23 cellular contexts compared by ENCODE assay signal in genomic region chr6:55704421-55704820, GRCh38.
DNase-seq lines count a peak whose midpoint lies in the region; ATAC-seq, FAIRE-seq and TF ChIP-seq lines count a peak whose summit lies in the region.
"Had no signal": no experiment of that assay in that cellular context is flagged by ENCODE, and none has a peak within 500 bp of the region (broad histone marks: within the 10 kb centered on the region; RNA-seq: fewer than 3 reads in every experiment).

No MANE protein-coding gene starts in this region.

- no peak for FAIRE-seq in small intestine (lab: Jason Lieb, UNC)
- FAIRE-seq: islet of Langerhans had no signal

- 75 to 83% (median 81%) methylated on average over 1 of the region's 1 CpG for WGBS in small intestine, 3 donors

- in situ Hi-C loops in brain microvascular endothelial cell (cut with HindIII; ENCODE audit: low pct_ligation_motif_present, low sequenced_read_pairs) = no loop called here

- H3K9me3 ChIP-seq in small intestine (ENCODE audit: control insufficient read depth, low read depth) = no peaks in the 10 kb centered on the region

- H3K27ac ChIP-seq in small intestine (ENCODE audit: low read depth in 1 of 2, low read length in 1 of 2) = no peak overlapping the region
- no peak overlapping the region for H3K27ac ChIP-seq in brain microvascular endothelial cell
- H3K27ac ChIP-seq: 22Rv1, HL-60, neural progenitor cell had no signal

- no peaks in the 10 kb centered on the region for H3K27me3 ChIP-seq in small intestine (ENCODE audit: control insufficient read depth in 2 of 2, insufficient read depth in 2 of 2, low read length in 2 of 2)
- no peaks in the 10 kb centered on the region for H3K27me3 ChIP-seq in brain microvascular endothelial cell (replicated peaks)
- H3K27me3 ChIP-seq: neural progenitor cell had no signal

- no peak overlapping the region for H3K4me3 ChIP-seq in fibroblast of the aortic adventitia (ENCODE audit: low read depth, low read length)
- no peak overlapping the region for H3K4me3 ChIP-seq in small intestine (ENCODE audit: low read depth in 1 of 2, low read length in 2 of 2)
- no peak overlapping the region for H3K4me3 ChIP-seq in brain microvascular endothelial cell (ENCODE audit: low read depth, low read length)
- H3K4me3 ChIP-seq: neural progenitor cell had no signal

- TF ChIP-seq CTCF in fibroblast of the aortic adventitia (IDR thresholded peaks at IDR 0.05; ENCODE audit: insufficient read depth, low read length) (no peak), brain microvascular endothelial cell (IDR thresholded peaks at IDR 0.05; ENCODE audit: low read depth, low read length, missing control alignments) (no peak)

- H3K4me1 ChIP-seq in small intestine (ENCODE audit: control insufficient read depth in 2 of 2, insufficient read depth in 1 of 2, low read depth in 1 of 2, low read length in 1 of 2) = no peaks in the 10 kb centered on the region

- ATAC-seq in GM19328 (IDR thresholded peaks at IDR 0.05; ENCODE audit: unreplicated experiment) = no peak
- ATAC-seq: sciatic nerve had no signal

- no peaks in the 10 kb centered on the region for H3K36me3 ChIP-seq in small intestine (ENCODE audit: control insufficient read depth in 2 of 2, insufficient read depth in 2 of 2, low read length in 2 of 2)
- no peaks in the 10 kb centered on the region for H3K36me3 ChIP-seq in brain microvascular endothelial cell (replicated peaks)
- H3K36me3 ChIP-seq: neural progenitor cell had no signal

- DNase-seq in DMS53 (lab: John Stamatoyannopoulos, UW) (peak; percentile 10), DMS53 treated with DMSO at 0.1 percent for 48 hours (lab: John Stamatoyannopoulos, UW; ENCODE audit: unreplicated experiment) (no peak), amniotic stem cell (lab: John Stamatoyannopoulos, UW) (peak; percentile 52), fibroblast of the aortic adventitia (ENCODE audit: low read depth) (peak; percentile 73), small intestine (no peak), brain microvascular endothelial cell (no peak), Ammon's horn (ENCODE audit: low spot score) (no peak)
- DNase-seq: activated CD4-positive, alpha-beta T cell treated with anti-CD3 and anti-CD28 coated beads, Interleukin-2, amount 10 ng/mL, durations not matched to agents 7 days and 5 days; Calu3; head of caudate nucleus; KG1; NCI-H1417 treated with DMSO at 0.1 percent for 48 hours; NCI-H226; SHP77 treated with DMSO at 0.1 percent for 48 hours; stimulated activated CD4-positive, alpha-beta T cell treated with anti-CD3 and anti-CD28 coated beads, Interleukin-2, amount 100 ng/mL, for 48 hours; stimulated activated CD8-positive, alpha-beta memory T cell treated with anti-CD3 and anti-CD28 coated beads, Interleukin-4, amount 100 ng/mL, for 48 hours; T-helper 9 cell had no signal

Comparison
In these comparisons a context has a peak if more than half of its experiments do, and no peak if none do; other contexts are left out.
1. DNase-seq: peak in DMS53 (single experiment), amniotic stem cell (single experiment) and fibroblast of the aortic adventitia (single experiment); none in DMS53 treated with DMSO at 0.1 percent for 48 hours (single experiment), small intestine (single experiment), brain microvascular endothelial cell (single experiment) and Ammon's horn (single experiment).